In the genomic region with DNA sequence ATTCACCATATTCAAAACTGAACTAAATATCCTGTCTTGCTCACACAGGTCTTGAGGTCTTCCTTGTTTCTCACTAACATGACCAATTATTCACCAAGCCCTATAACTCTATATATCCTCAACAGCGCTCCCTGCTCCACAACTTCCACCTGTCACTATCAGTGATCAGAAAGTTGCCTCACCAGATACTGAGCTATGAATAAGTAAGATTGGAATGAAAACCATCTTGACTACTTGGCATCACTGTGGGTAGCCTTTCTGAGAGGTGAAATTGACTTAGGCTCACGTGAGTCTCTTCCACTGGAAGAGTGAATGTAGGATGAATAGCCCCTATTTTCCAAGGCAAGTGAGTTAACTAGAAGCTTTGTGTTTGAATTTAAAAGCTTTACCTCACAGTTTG, we compare ENCODE assay signal across 1 cellular context.
TF ChIP-seq lines count a peak whose summit lies in the region.

No MANE protein-coding gene starts in this region.

TF ChIP-seq in GM23338, 12 proteins besides CTCF, POLR2A, EP300 and RAD21 (continued from another document):
- TF ChIP-seq REST (IDR thresholded peaks at IDR 0.05; ENCODE audit: unreplicated experiment), result no peak
- TF ChIP-seq ZNF331 (CRISPR knock-in tag; IDR thresholded peaks at IDR 0.05; ENCODE audit: low read depth), result no peak
- no peak for TF ChIP-seq ZNF114 (CRISPR knock-in tag; IDR thresholded peaks at IDR 0.05)
- TF ChIP-seq NANOG (IDR thresholded peaks at IDR 0.05; ENCODE audit: borderline replicate concordance), result no peak
- TF ChIP-seq, protein P1, sequence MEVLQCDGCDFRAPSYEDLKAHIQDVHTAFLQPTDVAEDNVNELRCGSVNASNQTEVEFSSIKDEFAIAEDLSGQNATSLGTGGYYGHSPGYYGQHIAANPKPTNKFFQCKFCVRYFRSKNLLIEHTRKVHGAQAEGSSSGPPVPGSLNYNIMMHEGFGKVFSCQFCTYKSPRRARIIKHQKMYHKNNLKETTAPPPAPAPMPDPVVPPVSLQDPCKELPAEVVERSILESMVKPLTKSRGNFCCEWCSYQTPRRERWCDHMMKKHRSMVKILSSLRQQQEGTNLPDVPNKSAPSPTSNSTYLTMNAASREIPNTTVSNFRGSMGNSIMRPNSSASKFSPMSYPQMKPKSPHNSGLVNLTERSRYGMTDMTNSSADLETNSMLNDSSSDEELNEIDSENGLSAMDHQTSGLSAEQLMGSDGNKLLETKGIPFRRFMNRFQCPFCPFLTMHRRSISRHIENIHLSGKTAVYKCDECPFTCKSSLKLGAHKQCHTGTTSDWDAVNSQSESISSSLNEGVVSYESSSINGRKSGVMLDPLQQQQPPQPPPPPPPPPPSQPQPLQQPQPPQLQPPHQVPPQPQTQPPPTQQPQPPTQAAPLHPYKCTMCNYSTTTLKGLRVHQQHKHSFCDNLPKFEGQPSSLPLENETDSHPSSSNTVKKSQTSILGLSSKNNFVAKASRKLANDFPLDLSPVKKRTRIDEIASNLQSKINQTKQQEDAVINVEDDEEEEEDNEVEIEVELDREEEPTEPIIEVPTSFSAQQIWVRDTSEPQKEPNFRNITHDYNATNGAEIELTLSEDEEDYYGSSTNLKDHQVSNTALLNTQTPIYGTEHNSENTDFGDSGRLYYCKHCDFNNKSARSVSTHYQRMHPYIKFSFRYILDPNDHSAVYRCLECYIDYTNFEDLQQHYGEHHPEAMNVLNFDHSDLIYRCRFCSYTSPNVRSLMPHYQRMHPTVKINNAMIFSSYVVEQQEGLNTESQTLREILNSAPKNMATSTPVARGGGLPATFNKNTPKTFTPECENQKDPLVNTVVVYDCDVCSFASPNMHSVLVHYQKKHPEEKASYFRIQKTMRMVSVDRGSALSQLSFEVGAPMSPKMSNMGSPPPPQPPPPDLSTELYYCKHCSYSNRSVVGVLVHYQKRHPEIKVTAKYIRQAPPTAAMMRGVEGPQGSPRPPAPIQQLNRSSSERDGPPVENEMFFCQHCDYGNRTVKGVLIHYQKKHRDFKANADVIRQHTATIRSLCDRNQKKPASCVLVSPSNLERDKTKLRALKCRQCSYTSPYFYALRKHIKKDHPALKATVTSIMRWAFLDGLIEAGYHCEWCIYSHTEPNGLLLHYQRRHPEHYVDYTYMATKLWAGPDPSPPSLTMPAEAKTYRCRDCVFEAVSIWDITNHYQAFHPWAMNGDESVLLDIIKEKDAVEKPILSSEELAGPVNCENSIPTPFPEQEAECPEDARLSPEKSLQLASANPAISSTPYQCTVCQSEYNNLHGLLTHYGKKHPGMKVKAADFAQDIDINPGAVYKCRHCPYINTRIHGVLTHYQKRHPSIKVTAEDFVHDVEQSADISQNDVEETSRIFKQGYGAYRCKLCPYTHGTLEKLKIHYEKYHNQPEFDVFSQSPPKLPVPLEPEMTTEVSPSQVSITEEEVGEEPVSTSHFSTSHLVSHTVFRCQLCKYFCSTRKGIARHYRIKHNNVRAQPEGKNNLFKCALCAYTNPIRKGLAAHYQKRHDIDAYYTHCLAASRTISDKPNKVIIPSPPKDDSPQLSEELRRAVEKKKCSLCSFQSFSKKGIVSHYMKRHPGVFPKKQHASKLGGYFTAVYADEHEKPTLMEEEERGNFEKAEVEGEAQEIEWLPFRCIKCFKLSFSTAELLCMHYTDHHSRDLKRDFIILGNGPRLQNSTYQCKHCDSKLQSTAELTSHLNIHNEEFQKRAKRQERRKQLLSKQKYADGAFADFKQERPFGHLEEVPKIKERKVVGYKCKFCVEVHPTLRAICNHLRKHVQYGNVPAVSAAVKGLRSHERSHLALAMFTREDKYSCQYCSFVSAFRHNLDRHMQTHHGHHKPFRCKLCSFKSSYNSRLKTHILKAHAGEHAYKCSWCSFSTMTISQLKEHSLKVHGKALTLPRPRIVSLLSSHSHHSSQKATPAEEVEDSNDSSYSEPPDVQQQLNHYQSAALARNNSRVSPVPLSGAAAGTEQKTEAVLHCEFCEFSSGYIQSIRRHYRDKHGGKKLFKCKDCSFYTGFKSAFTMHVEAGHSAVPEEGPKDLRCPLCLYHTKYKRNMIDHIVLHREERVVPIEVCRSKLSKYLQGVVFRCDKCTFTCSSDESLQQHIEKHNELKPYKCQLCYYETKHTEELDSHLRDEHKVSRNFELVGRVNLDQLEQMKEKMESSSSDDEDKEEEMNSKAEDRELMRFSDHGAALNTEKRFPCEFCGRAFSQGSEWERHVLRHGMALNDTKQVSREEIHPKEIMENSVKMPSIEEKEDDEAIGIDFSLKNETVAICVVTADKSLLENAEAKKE (CRISPR knock-in tag; IDR thresholded peaks at IDR 0.05), result no peak
